Comparison of ENCODE assay signal across 35 cellular contexts in the genomic region with DNA sequence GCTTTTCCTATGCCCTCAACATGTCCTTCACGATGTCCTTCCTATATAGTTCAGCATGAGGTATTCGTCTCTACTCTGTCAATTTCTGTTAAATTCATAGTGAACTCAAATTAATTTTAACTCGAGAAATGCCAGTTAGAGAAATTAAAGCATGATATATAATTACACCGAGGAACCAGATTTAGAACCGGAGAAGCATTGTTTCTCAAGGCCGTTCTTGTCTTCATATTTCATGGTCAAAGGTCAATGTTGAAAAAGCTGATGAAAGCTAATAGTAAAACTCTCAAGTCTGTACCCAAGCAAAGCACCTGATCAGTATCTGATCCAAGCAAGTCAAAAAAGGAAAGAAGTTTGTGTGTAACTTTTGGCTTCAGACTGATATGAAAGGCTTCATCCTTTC.
"Had no signal": no experiment of that assay in that cellular context is flagged by ENCODE, and none has a peak within 500 bp of the region (broad histone marks: within the 10 kb centered on the region; RNA-seq: fewer than 3 reads in every experiment).

No MANE protein-coding gene starts in this region.

- H3K9me3 ChIP-seq: MG63 had no signal

- H3K4me3 ChIP-seq: MG63 had no signal

- DNase-seq: Kasumi-1, MG63, MM.1S, MV-4-11, NCI-H1048, NCI-H1092, NCI-H1092 treated with DMSO at 0.1 percent for 48 hours, NCI-H1105, NCI-H1105 treated with DMSO at 0.1 percent for 48 hours, NCI-H1417, NCI-H1417 treated with DMSO at 0.1 percent for 48 hours, NCI-H1436, NCI-H1436 treated with DMSO at 0.1 percent for 48 hours, NCI-H146, NCI-H1694, NCI-H1694 treated with DMSO at 0.1 percent for 48 hours, NCI-H187, NCI-H187 treated with DMSO at 0.1 percent for 48 hours, NCI-H1930, NCI-H2029, NCI-H2081, NCI-H2081 treated with DMSO at 0.1 percent for 48 hours, NCI-H2107, NCI-H2171, NCI-H2171 treated with DMSO at 0.1 percent for 48 hours, NCI-H2227 treated with DMSO at 0.1 percent for 48 hours, NCI-H226, NCI-H345, NCI-H446, NCI-H446 treated with DMSO at 0.1 percent for 48 hours, NCI-H510A, NCI-H510A treated with DMSO at 0.1 percent for 48 hours, NCI-H524, NCI-H524 treated with DMSO at 0.1 percent for 48 hours, NCI-H526 had no signal

- H3K27me3 ChIP-seq: MG63 had no signal

- H3K36me3 ChIP-seq: MG63 had no signal
